In genomic region chr19:41928754-41929535, GRCh38 we compare ENCODE assay signal across 8 cellular contexts. TPM values are rescaled to one million over a fixed set of nuclear protein-coding genes. Genes with fewer than 3 reads are reported as not detected.
A peak's percentile ranks its signal among the peaks of the same experiment; 100 is the strongest.
DNase-seq lines count a peak whose midpoint lies in the region; ATAC-seq and TF ChIP-seq lines count a peak whose summit lies in the region.

No MANE protein-coding gene starts in this region.

- H3F3A ChIP-seq in DOHH2 (ENCODE audit: control insufficient read depth, insufficient read depth), result peaks cover 29% of the 10 kb centered on the region

- H3K9me3 ChIP-seq in DOHH2 (ENCODE audit: control insufficient read depth, insufficient read depth, low read length), result no peaks in the 10 kb centered on the region
- H3K9me3 ChIP-seq in osteoblast (ENCODE audit: low read depth, low read length), result no peaks in the 10 kb centered on the region
- no peaks in the 10 kb centered on the region for H3K9me3 ChIP-seq in thyroid gland

- peak overlapping the region; percentile 91 for H3K4me3 ChIP-seq in DOHH2 (ENCODE audit: low read length)
- H3K4me3 ChIP-seq in NB4 (ENCODE audit: low read depth, low read length), result no peak overlapping the region
- H3K4me3 ChIP-seq in coronary artery, result peak overlapping the region; percentile 66
- H3K4me3 ChIP-seq in osteoblast (ENCODE audit: insufficient read depth, low read length), result peak overlapping the region; percentile 64
- H3K4me3 ChIP-seq in thyroid gland (replicated peaks in 1 of 3), result peak overlapping the region in 1 of 3 donors; percentile 23

- H3K36me3 ChIP-seq in DOHH2 (ENCODE audit: control insufficient read depth, low read length) (peaks cover 47% of the 10 kb centered on the region), osteoblast (ENCODE audit: insufficient read depth, low read length) (no peaks in the 10 kb centered on the region), thyroid gland (no peaks in the 10 kb centered on the region)

- H3K79me2 ChIP-seq in DOHH2 (ENCODE audit: control insufficient read depth, low read length) (peaks cover 36% of the 10 kb centered on the region), osteoblast (ENCODE audit: insufficient read depth, low read length) (no peaks in the 10 kb centered on the region)

- H4K20me1 ChIP-seq in DOHH2 (ENCODE audit: control insufficient read depth, insufficient read depth, low read depth, low read length), result no peaks in the 10 kb centered on the region
- H4K20me1 ChIP-seq in osteoblast (ENCODE audit: insufficient read depth, low read length), result no peaks in the 10 kb centered on the region

- H3K4me1 ChIP-seq in DOHH2 (ENCODE audit: control insufficient read depth, low read length) (peaks cover 66% of the 10 kb centered on the region), osteoblast (ENCODE audit: insufficient read depth, low read length) (peaks cover 7% of the 10 kb centered on the region), thyroid gland (peaks cover 9 to 16% of the 10 kb centered on the region in 2 donors)

- TF ChIP-seq POLR2A in NB4 (IDR thresholded peaks at IDR 0.05; ENCODE audit: extremely low read depth, insufficient read length) (no peak), thyroid gland (IDR thresholded peaks at IDR 0.05) (no peak)

- TF ChIP-seq CTCF in DOHH2 (IDR thresholded peaks at IDR 0.05; ENCODE audit: low read depth, low read length, poor library complexity, severe bottlenecking) (no peak), NB4 (IDR thresholded peaks at IDR 0.05; ENCODE audit: low read depth, low read length) (no peak), coronary artery (IDR thresholded peaks at IDR 0.05) (no peak), osteoblast (IDR thresholded peaks at IDR 0.05; ENCODE audit: extremely low read depth, low read depth, low read length) (no peak), thyroid gland (IDR thresholded peaks at IDR 0.05) (no peak)

- ATAC-seq in GM21737 (IDR thresholded peaks at IDR 0.05; ENCODE audit: unreplicated experiment), result no peak

- 4% methylated on average over 21 to 29 of the region's 29 CpGs for WGBS in thyroid gland, 2 donors

- H3K27ac ChIP-seq in DOHH2 (ENCODE audit: low read depth, low read length), result peak overlapping the region; percentile 76
- H3K27ac ChIP-seq in coronary artery, result no peak overlapping the region
- no peak overlapping the region for H3K27ac ChIP-seq in osteoblast (ENCODE audit: low read depth, low read length)
- no peak overlapping the region for H3K27ac ChIP-seq in thyroid gland

- peak overlapping the region; percentile 51 for H2AFZ ChIP-seq in osteoblast (ENCODE audit: low read length)

- H3K4me2 ChIP-seq in DOHH2 (ENCODE audit: low read length), result peak overlapping the region; percentile 89
- H3K4me2 ChIP-seq in osteoblast (ENCODE audit: insufficient read depth, low read length), result peak overlapping the region; percentile 73

- no peaks in the 10 kb centered on the region for H3K27me3 ChIP-seq in DOHH2 (ENCODE audit: control insufficient read depth, low read length)
- peaks cover 54% of the 10 kb centered on the region for H3K27me3 ChIP-seq in osteoblast (ENCODE audit: insufficient read depth, low read length)
- H3K27me3 ChIP-seq in thyroid gland, result peaks cover 41% of the 10 kb centered on the region

- intact Hi-C loops in thyroid gland (cut with DNase I), result no loop called here

- H3K9me2 ChIP-seq in DOHH2 (replicated peaks; ENCODE audit: control insufficient read depth, low read length), result no peaks in the 10 kb centered on the region

- DNase-seq in NB4 (ENCODE audit: low read depth) (peak; percentile 26), coronary artery (ENCODE audit: low spot score) (no peak), osteoblast (ENCODE audit: insufficient read length, low spot score, missing footprints) (peak; percentile 92), thyroid gland (no peak), NCI-H510A (lab: John Stamatoyannopoulos, UW) (no peak)
- no peak for DNase-seq in stimulated activated CD4-positive, alpha-beta T cell treated with anti-CD3 and anti-CD28 coated beads, Interleukin-1b, Interleukin-23, amount 100 ng/mL, for 48 hours

RNA-seq across cellular contexts. Expression of gene ERFL, which starts 0.7 kb away (rescaled TPM):
- total RNA-seq in osteoblast (under 0.01 TPM in 2 replicates), thyroid gland (under 1 TPM in 1 of 4 donors, not detected in 3; 0.24 TPM)

RNA-seq across cellular contexts. Expression of gene RABAC1, which starts 30.2 kb away (rescaled TPM):
- total RNA-seq in osteoblast (95.2 and 117 TPM in 2 replicates), thyroid gland (100 to 1,000 TPM; 138 to 359 (median 241) TPM)

RNA-seq across cellular contexts. Expression of gene ARHGEF1, which starts 46.0 kb away (rescaled TPM):
- total RNA-seq in osteoblast, result 30.6 and 31.8 TPM in 2 replicates
- 10 to 100 TPM; 34.5 to 52.6 (median 42.9) TPM for total RNA-seq in thyroid gland

RNA-seq across cellular contexts. Expression of gene CD79A, which starts 51.9 kb away (rescaled TPM):
- 0.36 TPM in 1 of 2 replicates, not detected in the other for total RNA-seq in osteoblast
- 1 to 10 TPM in 1 of 4 donors, under 1 TPM in 1, not detected in 2; 0.22 to 1.5 TPM for total RNA-seq in thyroid gland

Comparison
In these comparisons a context has a peak if more than half of its experiments do, and no peak if none do; other contexts are left out.
1. DNase-seq: peak in NB4 (single experiment) and osteoblast (single experiment); none in coronary artery (single experiment), thyroid gland (0 of 2), stimulated activated CD4-positive, alpha-beta T cell treated with anti-CD3 and anti-CD28 coated beads, Interleukin-1b, Interleukin-23, amount 100 ng/mL, for 48 hours (single experiment) and NCI-H510A (single experiment).